Comparison of ENCODE assay signal across 17 cellular contexts in genomic region chr5:14687023-14687665, GRCh38. TPM values are rescaled to one million over a fixed set of nuclear protein-coding genes. Genes with fewer than 3 reads are reported as not detected.
A peak's percentile ranks its signal among the peaks of the same experiment; 100 is the strongest.
DNase-seq lines count a peak whose midpoint lies in the region; ATAC-seq and TF ChIP-seq lines count a peak whose summit lies in the region.
"Had no signal": no experiment of that assay in that cellular context is flagged by ENCODE, and none has a peak within 500 bp of the region (broad histone marks: within the 10 kb centered on the region; RNA-seq: fewer than 3 reads in every experiment).

No MANE protein-coding gene starts in this region.

- H3K9me3 ChIP-seq in HCT116 (ENCODE audit: control insufficient read depth in 1 of 2, insufficient read depth in 1 of 2, low read depth in 1 of 2, low read length in 2 of 2) (no peaks in the 10 kb centered on the region), lower lobe of right lung (peaks cover 8% of the 10 kb centered on the region)

- DNase-seq in AG09309 (ENCODE audit: low read depth): peak; percentile 20
- DNase-seq in HCT116 (ENCODE audit: low read depth, low spot score): no peak
- peak; percentile 44 for DNase-seq in choroid plexus epithelial cell (ENCODE audit: low read depth)
- DNase-seq in lower lobe of right lung: no peak
- DNase-seq in UCSD-AML1 (lab: John Stamatoyannopoulos, UW; ENCODE audit: unreplicated experiment): no peak
- no peak for DNase-seq in cerebellar nuclear complex (lab: John Stamatoyannopoulos, UW)
- DNase-seq in DMS 273 treated with DMSO at 0.1 percent for 48 hours (lab: John Stamatoyannopoulos, UW): no peak
- DNase-seq: activated CD4-positive, alpha-beta T cell treated with anti-CD3 and anti-CD28 coated beads for 48 hours; activated T-cell treated with anti-CD3 and anti-CD28 coated beads for 4 hours; erythroblast; HCEC 1CT; KBM-7; NCI-H1436 treated with DMSO at 0.1 percent for 48 hours; NCI-H526; PC-9 had no signal

- no peak for TF ChIP-seq POLR2A in HCT116 (IDR thresholded peaks at IDR 0.05; ENCODE audit: borderline replicate concordance, extremely low read depth, insufficient read depth, insufficient read length)

- no peak overlapping the region for H3K9ac ChIP-seq in HCT116 (ENCODE audit: low read length)

- peaks cover 13 to 64% of the 10 kb centered on the region in 2 experiments; a peak in 3 of 4 replicates for H3K36me3 ChIP-seq in HCT116 (ENCODE audit: control insufficient read depth in 1 of 2, insufficient read depth in 2 of 2, low read length in 2 of 2)
- peaks cover 91% of the 10 kb centered on the region for H3K36me3 ChIP-seq in lower lobe of right lung

- no TSS peak for BruUV-seq in HCT116 (replicated peaks; lab: Mats Ljungman, UMichigan)

- H3K27ac ChIP-seq in HCT116 (ENCODE audit: low read depth, low read length) (no peak overlapping the region), lower lobe of right lung (no peak overlapping the region)
- H3K27ac ChIP-seq: PC-9 had no signal

- intact Hi-C loops in HCT116 (cut with micrococcal nuclease) (no loop called here), lower lobe of right lung (cut with DNase I) (no loop called here)

- peak; percentile 65; the same call in 1 of the 2 replicates for ATAC-seq in HCT116
- peak; percentile 50 to 51 for ATAC-seq in lower lobe of right lung
- ATAC-seq in GM18498 (IDR thresholded peaks at IDR 0.05; ENCODE audit: unreplicated experiment): no peak

- H3K27me3 ChIP-seq in HCT116 (ENCODE audit: insufficient read depth, low read length) (no peaks in the 10 kb centered on the region), lower lobe of right lung (ENCODE audit: low read depth) (no peaks in the 10 kb centered on the region)

- RAD21 ChIA-PET in HCT116 (lab: Charles Lee; ENCODE audit: low non-redundant PET in 1 of 2, low total read pairs in 2 of 2, uncharacterized antibody in 2 of 2, unreplicated experiment in 2 of 2): no interaction called here

- CTCF ChIA-PET in HCT116 (lab: Charles Lee): no interaction called here

- no peaks in the 10 kb centered on the region for H3K79me2 ChIP-seq in HCT116 (ENCODE audit: insufficient read depth, low read length)

- POLR2A ChIA-PET in HCT116 (lab: Charles Lee): no interaction called here

- no peak overlapping the region for H3K4me2 ChIP-seq in HCT116 (ENCODE audit: low read length)
- H3K4me2 ChIP-seq: PC-9 had no signal

- no peaks in the 10 kb centered on the region for H3K4me1 ChIP-seq in HCT116 (ENCODE audit: control insufficient read depth in 1 of 2, insufficient read depth in 2 of 2, low read length in 2 of 2)
- H3K4me1 ChIP-seq in lower lobe of right lung: no peaks in the 10 kb centered on the region

- H3K9me2 ChIP-seq in HCT116 (ENCODE audit: insufficient read depth): no peaks in the 10 kb centered on the region

- no peak overlapping the region for H3K4me3 ChIP-seq in AG09309 (ENCODE audit: control insufficient read depth, low read depth, low read length)
- no peak overlapping the region for H3K4me3 ChIP-seq in HCT116 (replicated peaks in 1 of 2; ENCODE audit: low read depth in 1 of 2, low read length in 2 of 2)
- H3K4me3 ChIP-seq in choroid plexus epithelial cell (ENCODE audit: low read depth, low read length): no peak overlapping the region
- no peak overlapping the region for H3K4me3 ChIP-seq in lower lobe of right lung
- H3K4me3 ChIP-seq: lung, PC-9 had no signal

- H4K20me1 ChIP-seq in HCT116 (ENCODE audit: insufficient read depth): no peaks in the 10 kb centered on the region

- H2AFZ ChIP-seq in HCT116 (ENCODE audit: low read depth, low read length, poor library complexity, severe bottlenecking): no peak overlapping the region
- H2AFZ ChIP-seq: PC-9 had no signal

- no peak for TF ChIP-seq RAD21 in HCT116 (IDR thresholded peaks at IDR 0.05; ENCODE audit: low read depth)

- TF ChIP-seq CTCF in AG09309 (IDR thresholded peaks at IDR 0.05; ENCODE audit: control insufficient read depth, insufficient read depth, low read depth, low read length, missing control alignments) (no peak), HCT116 (IDR thresholded peaks at IDR 0.05 in 2 of 3, conservative IDR thresholded peaks at IDR 0.05 in 1 of 3; ENCODE audit: borderline replicate concordance in 1 of 3, insufficient read depth in 1 of 3, low read depth in 2 of 3, low read length in 2 of 3) (0 out of 6 replicates have a peak, but pooled peaks of 1 of the 3 experiments have one; percentile 2), choroid plexus epithelial cell (conservative IDR thresholded peaks at IDR 0.05; ENCODE audit: low read depth, low read length) (peak; percentile 3), lower lobe of right lung (IDR thresholded peaks at IDR 0.05) (no peak)

TF ChIP-seq in HCT116, 20 proteins besides CTCF, POLR2A, EP300 and RAD21:
- no peak for TF ChIP-seq ZNF274 (IDR thresholded peaks at IDR 0.05; ENCODE audit: low read depth, low read length)
- no peak for TF ChIP-seq ATF3 (IDR thresholded peaks at IDR 0.05)
- TF ChIP-seq YY1 (IDR thresholded peaks at IDR 0.05; ENCODE audit: extremely low read depth, insufficient replicate concordance, low read depth, low read length): no peak
- no peak for TF ChIP-seq TCF7L2 (IDR thresholded peaks at IDR 0.05; ENCODE audit: borderline replicate concordance, extremely low read depth, insufficient read depth, insufficient read length)
- no peak for TF ChIP-seq SP1 (IDR thresholded peaks at IDR 0.05; ENCODE audit: low read depth)
- TF ChIP-seq ZFX (IDR thresholded peaks at IDR 0.05): no peak
- no peak for TF ChIP-seq JUND (IDR thresholded peaks at IDR 0.05)
- no peak for TF ChIP-seq ELF1 (IDR thresholded peaks at IDR 0.05; ENCODE audit: borderline replicate concordance, low read depth)
- TF ChIP-seq CEBPB (IDR thresholded peaks at IDR 0.05; ENCODE audit: low read depth): no peak
- no peak for TF ChIP-seq REST (IDR thresholded peaks at IDR 0.05; ENCODE audit: low read depth)
- TF ChIP-seq EGR1 (IDR thresholded peaks at IDR 0.05; ENCODE audit: low read depth): no peak
- TF ChIP-seq POLR2AphosphoS5 (IDR thresholded peaks at IDR 0.05; ENCODE audit: low read depth, low read length): no peak
- no peak for TF ChIP-seq FOSL1 (IDR thresholded peaks at IDR 0.05; ENCODE audit: low read depth)
- TF ChIP-seq SIN3A (IDR thresholded peaks at IDR 0.05; ENCODE audit: low read depth): no peak

RNA-seq across cellular contexts. Expression of gene OTULIN, which starts 22.6 kb away (rescaled TPM):
- total RNA-seq in HCT116 (2021; ENCODE audit: unreplicated experiment) (25.7 TPM), lower lobe of right lung (33.0 TPM)
- polyA plus RNA-seq in HCT116 (2012): 8.8 and 10.6 TPM in 2 replicates

Comparison
In these comparisons a context has a peak if more than half of its experiments do, and no peak if none do; other contexts are left out.
1. DNase-seq: peak in AG09309 (single experiment) and choroid plexus epithelial cell (single experiment); none in HCT116 (single experiment), lower lobe of right lung (single experiment), UCSD-AML1 (single experiment), cerebellar nuclear complex (0 of 2) and DMS 273 treated with DMSO at 0.1 percent for 48 hours (single experiment).